17 cellular contexts compared by ENCODE assay signal in genomic region chr14:24900281-24900868, GRCh38.
DNase-seq lines count a peak whose midpoint lies in the region; ATAC-seq and TF ChIP-seq lines count a peak whose summit lies in the region.
"Had no signal": no experiment of that assay in that cellular context is flagged by ENCODE, and none has a peak within 500 bp of the region (broad histone marks: within the 10 kb centered on the region; RNA-seq: fewer than 3 reads in every experiment).

No MANE protein-coding gene starts in this region.

- no peak overlapping the region for H3K4me3 Mint-ChIP-seq in activated T-helper 17 cell treated with anti-CD3 and anti-CD28 coated beads, Interleukin-2, amount 50 U/mL, for 72 hours
- H3K4me3 Mint-ChIP-seq: activated naive CD4-positive, alpha-beta T cell treated with anti-CD3 and anti-CD28 coated beads, Interleukin-2, amount 50 U/mL, for 24 hours; CD8-positive, alpha-beta memory T cell; GM23338; immature natural killer cell had no signal

- no peak overlapping the region for H2BK12ac ChIP-seq in mesenchymal stem cell (ENCODE audit: low read length in 2 of 2)

- H3K4me1 Mint-ChIP-seq in activated T-helper 17 cell treated with anti-CD3 and anti-CD28 coated beads, Interleukin-2, amount 50 U/mL, for 72 hours = no peaks in the 10 kb centered on the region
- H3K4me1 Mint-ChIP-seq: activated naive CD4-positive, alpha-beta T cell treated with anti-CD3 and anti-CD28 coated beads, Interleukin-2, amount 50 U/mL, for 24 hours; CD8-positive, alpha-beta memory T cell; immature natural killer cell had no signal

- H2BK5ac ChIP-seq in mesenchymal stem cell (ENCODE audit: low read depth, low read length, poor library complexity, severe bottlenecking) = no peak overlapping the region

- H3K27me3 ChIP-seq in mesenchymal stem cell (ENCODE audit: control insufficient read depth in 1 of 2, insufficient read depth in 1 of 2, low read length in 2 of 2) = no peaks in the 10 kb centered on the region
- no peaks in the 10 kb centered on the region for H3K27me3 ChIP-seq in suprapubic skin

- H3K4ac ChIP-seq in mesenchymal stem cell (ENCODE audit: low read depth in 1 of 2, low read length in 2 of 2) = no peak overlapping the region

- no peak overlapping the region for H3K27ac Mint-ChIP-seq in activated T-helper 17 cell treated with anti-CD3 and anti-CD28 coated beads, Interleukin-2, amount 50 U/mL, for 72 hours
- H3K27ac Mint-ChIP-seq: activated naive CD4-positive, alpha-beta T cell treated with anti-CD3 and anti-CD28 coated beads, Interleukin-2, amount 50 U/mL, for 24 hours; CD8-positive, alpha-beta memory T cell; GM23338; immature natural killer cell had no signal

- peaks cover 24% of the 10 kb centered on the region for H3K27me3 Mint-ChIP-seq in activated T-helper 17 cell treated with anti-CD3 and anti-CD28 coated beads, Interleukin-2, amount 50 U/mL, for 72 hours

- H3K9me3 Mint-ChIP-seq in activated T-helper 17 cell treated with anti-CD3 and anti-CD28 coated beads, Interleukin-2, amount 50 U/mL, for 72 hours = no peaks in the 10 kb centered on the region
- H3K9me3 Mint-ChIP-seq: activated naive CD4-positive, alpha-beta T cell treated with anti-CD3 and anti-CD28 coated beads, Interleukin-2, amount 50 U/mL, for 24 hours; CD8-positive, alpha-beta memory T cell; GM23338; immature natural killer cell had no signal

- H3K9me3 ChIP-seq in mesenchymal stem cell (ENCODE audit: control insufficient read depth, low read length) = no peaks in the 10 kb centered on the region
- no peaks in the 10 kb centered on the region for H3K9me3 ChIP-seq in suprapubic skin

- no peak overlapping the region for H3K14ac ChIP-seq in mesenchymal stem cell (ENCODE audit: low read length in 2 of 2)

- no peak overlapping the region for H3K23ac ChIP-seq in mesenchymal stem cell (ENCODE audit: low read length in 2 of 2)

- H3K4me3 ChIP-seq in HFF-Myc (replicated peaks; ENCODE audit: low read depth, low read length) = peak overlapping the region; percentile 6
- peak overlapping the region in 1 of 2 experiments; percentile 69 for H3K4me3 ChIP-seq in mesenchymal stem cell (ENCODE audit: insufficient read depth in 1 of 2, low read depth in 1 of 2, low read length in 2 of 2)
- H3K4me3 ChIP-seq in suprapubic skin = no peak overlapping the region
- H3K4me3 ChIP-seq: GM23338, SK-N-MC had no signal

- no peak for TF ChIP-seq EP300 in suprapubic skin (IDR thresholded peaks at IDR 0.05)

- TF ChIP-seq CTCF in HFF-Myc (IDR thresholded peaks at IDR 0.05; ENCODE audit: low read depth, low read length, missing control alignments) (no peak), suprapubic skin (IDR thresholded peaks at IDR 0.05) (no peak)

- H4K91ac ChIP-seq in mesenchymal stem cell (ENCODE audit: low read length) = no peak overlapping the region

- H3K4me2 ChIP-seq in mesenchymal stem cell (ENCODE audit: low read length, poor library complexity, severe bottlenecking) = no peak overlapping the region
- H3K4me2 ChIP-seq: GM23338 had no signal

- no peak overlapping the region for H2BK120ac ChIP-seq in mesenchymal stem cell (ENCODE audit: low read depth, low read length)

- 72% methylated on average over 2 of the region's 4 CpGs for WGBS in mesenchymal stem cell
- 15% methylated on average over 4 of the region's 4 CpGs for WGBS in suprapubic skin

- no peak overlapping the region for H4K8ac ChIP-seq in mesenchymal stem cell (ENCODE audit: low read length)

- H3K36me3 ChIP-seq in mesenchymal stem cell (ENCODE audit: control insufficient read depth in 1 of 2, insufficient read depth in 2 of 2, low read depth in 1 of 2, low read length in 2 of 2) (no peaks in the 10 kb centered on the region), suprapubic skin (no peaks in the 10 kb centered on the region)

- DNase-seq in HFF-Myc (ENCODE audit: extremely low read depth, low read depth) (peak; percentile 58), fibroblast of gingiva (ENCODE audit: low read depth) (peak; percentile 91), mesenchymal stem cell (no peak), suprapubic skin (ENCODE audit: low spot score in 2 of 2) (no peak), COLO829 (ENCODE audit: low spot score) (no peak), NOMO-1 treated with dmso at 0.1 percent for 144 hours (lab: John Stamatoyannopoulos, UW; ENCODE audit: unreplicated experiment) (no peak), D341Med (ENCODE audit: low spot score) (no peak)
- DNase-seq: activated CD8-positive, alpha-beta memory T cell treated with anti-CD3 and anti-CD28 coated beads for 24 hours; CD8-positive, alpha-beta memory T cell; immature natural killer cell; KBM-7; NCI-H1105 treated with DMSO at 0.1 percent for 48 hours; NCI-H2227 treated with DMSO at 0.1 percent for 48 hours had no signal

- H3K27ac ChIP-seq in mesenchymal stem cell (ENCODE audit: low read length, poor library complexity, severe bottlenecking) (no peak overlapping the region), suprapubic skin (peak overlapping the region; percentile 8)
- H3K27ac ChIP-seq: SK-N-MC had no signal

- ATAC-seq in activated T-helper 17 cell treated with anti-CD3 and anti-CD28 coated beads, Interleukin-2, amount 50 U/mL, for 72 hours (replicated peaks) = no peak
- ATAC-seq: GM23338 had no signal

- H2AK5ac ChIP-seq in mesenchymal stem cell (ENCODE audit: low read length, severe bottlenecking) = no peak overlapping the region

- peak overlapping the region; percentile 86 for H3K9ac ChIP-seq in mesenchymal stem cell (ENCODE audit: low read length)

- TF ChIP-seq POLR2A in suprapubic skin (IDR thresholded peaks at IDR 0.05) = no peak

- no peaks in the 10 kb centered on the region for H3K4me1 ChIP-seq in mesenchymal stem cell (ENCODE audit: control insufficient read depth, insufficient read depth, low read depth, low read length)
- peaks cover 8% of the 10 kb centered on the region for H3K4me1 ChIP-seq in suprapubic skin

- no peaks in the 10 kb centered on the region for H3K79me1 ChIP-seq in mesenchymal stem cell (replicated peaks; ENCODE audit: low read length, poor library complexity, severe bottlenecking)

- no peak overlapping the region for H2BK15ac ChIP-seq in mesenchymal stem cell (ENCODE audit: low read depth, poor library complexity, severe bottlenecking)

- H3K18ac ChIP-seq in mesenchymal stem cell (ENCODE audit: low read depth in 1 of 2, low read length in 2 of 2) = no peak overlapping the region

- no peaks in the 10 kb centered on the region for H3K36me3 Mint-ChIP-seq in activated T-helper 17 cell treated with anti-CD3 and anti-CD28 coated beads, Interleukin-2, amount 50 U/mL, for 72 hours (ENCODE audit: low read depth)
- H3K36me3 Mint-ChIP-seq: activated naive CD4-positive, alpha-beta T cell treated with anti-CD3 and anti-CD28 coated beads, Interleukin-2, amount 50 U/mL, for 24 hours; CD8-positive, alpha-beta memory T cell; immature natural killer cell had no signal

- no peak overlapping the region for H2AFZ ChIP-seq in mesenchymal stem cell (ENCODE audit: low read depth, low read length)
- H2AFZ ChIP-seq: GM23338 had no signal

Comparison
In these comparisons a context has a peak if more than half of its experiments do, and no peak if none do; other contexts are left out.
1. DNase-seq: peak in HFF-Myc (single experiment) and fibroblast of gingiva (single experiment); none in mesenchymal stem cell (single experiment), suprapubic skin (0 of 2), COLO829 (single experiment), NOMO-1 treated with dmso at 0.1 percent for 144 hours (single experiment) and D341Med (single experiment).